In genomic region chr3:43690400-43691119, GRCh38 we compare ENCODE assay signal across 8 cellular contexts. TPM values are rescaled to one million over a fixed set of nuclear protein-coding genes. Genes with fewer than 3 reads are reported as not detected.
DNase-seq lines count a peak whose midpoint lies in the region; ATAC-seq and TF ChIP-seq lines count a peak whose summit lies in the region.

Gene ABHD5, plus strand, starts transcription at chr3:43690938. Its CDS starts 55 bp downstream, at chr3:43690993.

- peaks cover 8 to 14% of the 10 kb centered on the region in 2 donors for H3K4me1 ChIP-seq in mucosa of rectum (ENCODE audit: control insufficient read depth in 2 of 2, insufficient read depth in 2 of 2, low read length in 2 of 2)

- H3K27ac ChIP-seq in mucosa of rectum (ENCODE audit: low read depth in 2 of 2, low read length in 2 of 2) = peak within 1 kb of the TSS; percentile 91 to 97

- TF ChIP-seq CTCF in epithelial cell of proximal tubule (conservative IDR thresholded peaks at IDR 0.05; ENCODE audit: low read depth, low read length) = peak; percentile 39

- no peaks in the 10 kb centered on the region for H3K36me3 ChIP-seq in mucosa of rectum (ENCODE audit: control insufficient read depth in 2 of 2, insufficient read depth in 2 of 2, low read length in 2 of 2)

- H3K9ac ChIP-seq in mucosa of rectum (ENCODE audit: low read depth in 1 of 2, low read length in 2 of 2) = peak within 1 kb of the TSS; percentile 79 to 94

- H3K27me3 ChIP-seq in mucosa of rectum (ENCODE audit: control insufficient read depth in 2 of 2, insufficient read depth in 2 of 2, low read length in 2 of 2) = no peaks in the 10 kb centered on the region

- no peaks in the 10 kb centered on the region for H3K9me3 ChIP-seq in mucosa of rectum (ENCODE audit: control insufficient read depth in 2 of 2, low read length in 2 of 2)

- DNase-seq in DMS114 treated with DMSO at 0.1 percent for 48 hours (lab: John Stamatoyannopoulos, UW; ENCODE audit: unreplicated experiment) = peak; percentile 68
- DNase-seq in HuH-7 (ENCODE audit: low spot score) = peak; percentile 94
- DNase-seq in OCI-M2 (lab: John Stamatoyannopoulos, UW; ENCODE audit: unreplicated experiment) = peak; percentile 36
- DNase-seq in activated T-cell treated with anti-CD3 and anti-CD28 coated beads for 48 hours (ENCODE audit: low read depth) = peak; percentile 88
- DNase-seq in epithelial cell of proximal tubule (ENCODE audit: low read depth) = peak; percentile 41
- peak; percentile 90 for DNase-seq in stimulated activated CD8-positive, alpha-beta memory T cell treated with anti-CD3 and anti-CD28 coated beads, Interleukin-4, amount 100 ng/mL, for 48 hours

- peak; percentile 82 for ATAC-seq in GM21515 (IDR thresholded peaks at IDR 0.05; ENCODE audit: unreplicated experiment)

- peak within 1 kb of the TSS; percentile 78 for H3K4me3 ChIP-seq in epithelial cell of proximal tubule (ENCODE audit: low read depth, low read length)
- peak within 1 kb of the TSS; percentile 84 to 86 for H3K4me3 ChIP-seq in mucosa of rectum (ENCODE audit: low read length in 2 of 2)

RNA-seq across cellular contexts. Expression of gene ABHD5, which starts in this region (rescaled TPM):
- total RNA-seq in epithelial cell of proximal tubule = 23.0 and 25.0 TPM in 2 replicates

Comparison
In these comparisons a context has a peak if more than half of its experiments do, and no peak if none do; other contexts are left out.
1. Peak in every context shown above with its lines: DNase-seq, ATAC-seq, H3K4me3 ChIP-seq and H3K27ac ChIP-seq.
2. DNase-seq: peak in every context shown above with its lines; median percentile 94 in HuH-7; 90 in stimulated activated CD8-positive, alpha-beta memory T cell treated with anti-CD3 and anti-CD28 coated beads, Interleukin-4, amount 100 ng/mL, for 48 hours; 88 in activated T-cell treated with anti-CD3 and anti-CD28 coated beads for 48 hours; 68 in DMS114 treated with DMSO at 0.1 percent for 48 hours; 41 in epithelial cell of proximal tubule; 36 in OCI-M2.